ENCODE assay signal across 8 cellular contexts in genomic region chr11:90476442-90477007, GRCh38.
DNase-seq lines count a peak whose midpoint lies in the region; ATAC-seq and TF ChIP-seq lines count a peak whose summit lies in the region.

No MANE protein-coding gene starts in this region.

- no peaks in the 10 kb centered on the region for H3K9me2 ChIP-seq in SU-DHL-6 (replicated peaks; ENCODE audit: insufficient read depth, low read length)

- no peaks in the 10 kb centered on the region for H3K36me3 ChIP-seq in SU-DHL-6 (ENCODE audit: low read length)
- H3K36me3 ChIP-seq in gastroesophageal sphincter, result no peaks in the 10 kb centered on the region

- no peak for TF ChIP-seq POLR2A in gastroesophageal sphincter (IDR thresholded peaks at IDR 0.05)

- DNase-seq in CMK (ENCODE audit: low read depth), result peak; percentile 29
- DNase-seq in KBM-7, result peak; percentile 25
- DNase-seq in stimulated activated CD4-positive, alpha-beta T cell treated with anti-CD3 and anti-CD28 coated beads, Interleukin-2, amount 100 ng/mL, for 48 hours, result peak; percentile 7 to 17
- no peak for DNase-seq in AG08396 (ENCODE audit: low spot score)

- H2AFZ ChIP-seq in SU-DHL-6 (ENCODE audit: low read depth, low read length, severe bottlenecking), result no peak overlapping the region

- TF ChIP-seq EP300 in gastroesophageal sphincter (IDR thresholded peaks at IDR 0.05), result no peak

- H3K27ac ChIP-seq in SU-DHL-6 (ENCODE audit: low read depth, low read length), result no peak overlapping the region
- H3K27ac ChIP-seq in gastroesophageal sphincter, result no peak overlapping the region

- H3K4me3 ChIP-seq in SU-DHL-6 (ENCODE audit: insufficient read depth, low read length, poor library complexity, severe bottlenecking) (no peak overlapping the region), gastroesophageal sphincter (no peak overlapping the region)

- ATAC-seq in GM18858 (IDR thresholded peaks at IDR 0.05; ENCODE audit: unreplicated experiment) (peak; percentile 74), gastroesophageal sphincter (no peak), GM21576 (IDR thresholded peaks at IDR 0.05; ENCODE audit: unreplicated experiment) (no peak)

- no peaks in the 10 kb centered on the region for H3K27me3 ChIP-seq in SU-DHL-6 (ENCODE audit: low read length)
- no peaks in the 10 kb centered on the region for H3K27me3 ChIP-seq in gastroesophageal sphincter

- H3K9me3 ChIP-seq in SU-DHL-6 (ENCODE audit: insufficient read depth, low read length), result no peaks in the 10 kb centered on the region
- no peaks in the 10 kb centered on the region for H3K9me3 ChIP-seq in gastroesophageal sphincter

- no peaks in the 10 kb centered on the region for H4K20me1 ChIP-seq in SU-DHL-6 (ENCODE audit: low read depth, low read length)

- no peaks in the 10 kb centered on the region for H3K4me1 ChIP-seq in gastroesophageal sphincter

- WGBS in gastroesophageal sphincter (ENCODE audit: low coverage in 1 of 2), 2 donors, result 37 to 38% methylated on average over 2 of the region's 2 CpGs

- no peaks in the 10 kb centered on the region for H3K79me2 ChIP-seq in SU-DHL-6 (ENCODE audit: insufficient read depth, low read length)

- in situ Hi-C loops in KBM-7 (cut with MboI; ENCODE audit: low pct_unique_long_range_greater_than_20kb, low sequenced_read_pairs), result no loop called here

- no peak overlapping the region for H3K4me2 ChIP-seq in SU-DHL-6 (ENCODE audit: low read depth, low read length, poor library complexity, severe bottlenecking)

- no peak overlapping the region for H3K9ac ChIP-seq in SU-DHL-6 (ENCODE audit: low read length)

- H3F3A ChIP-seq in SU-DHL-6 (ENCODE audit: insufficient read depth), result no peaks in the 10 kb centered on the region

- TF ChIP-seq CTCF in SU-DHL-6 (IDR thresholded peaks at IDR 0.05; ENCODE audit: insufficient read depth, low read length, poor library complexity, severe bottlenecking) (peak; percentile 41), gastroesophageal sphincter (IDR thresholded peaks at IDR 0.05) (peak; percentile 9 to 42 (median 15))
